In genomic region chr5:73311291-73312110, GRCh38 we compare ENCODE assay signal across 10 cellular contexts.
A peak's percentile ranks its signal among the peaks of the same experiment; 100 is the strongest.
DNase-seq lines count a peak whose midpoint lies in the region; ATAC-seq, FAIRE-seq and TF ChIP-seq lines count a peak whose summit lies in the region.
"Had no signal": no experiment of that assay in that cellular context is flagged by ENCODE, and none has a peak within 500 bp of the region (broad histone marks: within the 10 kb centered on the region; RNA-seq: fewer than 3 reads in every experiment).

No MANE protein-coding gene starts in this region.

- H3K79me1 ChIP-seq in H1 (ENCODE audit: low read depth, low read length) (no peaks in the 10 kb centered on the region), mesendoderm (ENCODE audit: low read length) (no peaks in the 10 kb centered on the region)

- peak overlapping the region; percentile 34; the same call in 1 of the 2 replicates for H3K18ac ChIP-seq in H1 (ENCODE audit: extremely low read depth, low read length)
- no peak overlapping the region for H3K18ac ChIP-seq in mesendoderm (ENCODE audit: low read length)

- no peak overlapping the region; the same call in 1 of the 2 replicates for H2BK5ac ChIP-seq in H1 (ENCODE audit: low read depth, low read length)
- H2BK5ac ChIP-seq in mesendoderm (ENCODE audit: low read length): no peak overlapping the region

- H4K8ac ChIP-seq in H1 (ENCODE audit: extremely low read depth, insufficient read depth, low read length): no peak overlapping the region
- no peak overlapping the region for H4K8ac ChIP-seq in mesendoderm (ENCODE audit: low read depth, low read length)

- H3K79me2 ChIP-seq in H1 (ENCODE audit: control insufficient read depth in 1 of 2, insufficient read depth in 2 of 2, low read length in 2 of 2) (no peaks in the 10 kb centered on the region), mesendoderm (ENCODE audit: control insufficient read depth, insufficient read depth, low read length) (no peaks in the 10 kb centered on the region)

- peak overlapping the region; percentile 19; the same call in 1 of the 2 replicates for H2BK15ac ChIP-seq in H1 (ENCODE audit: low read length)
- no peak overlapping the region for H2BK15ac ChIP-seq in mesendoderm (replicated peaks; ENCODE audit: low read depth)

- TF ChIP-seq CTCF in H1 (IDR thresholded peaks at IDR 0.05; ENCODE audit: control extremely low read depth in 1 of 3, insufficient read depth in 1 of 3, low read depth in 1 of 3, low read length in 3 of 3): no peak

- peak; percentile 61 for DNase-seq in AG08396 (ENCODE audit: low spot score)
- peak; percentile 90 for DNase-seq in LHCN-M2 (ENCODE audit: low read depth)
- DNase-seq in H1 (ENCODE audit: low read depth in 1 of 2, low spot score in 2 of 2): peak in 1 of 2 experiments; percentile 71
- DNase-seq in mesendoderm: peak; percentile 83
- DNase-seq in activated CD4-positive, alpha-beta T cell treated with anti-CD3 and anti-CD28 coated beads for 1 hour: no peak
- no peak for DNase-seq in T-helper 1 cell
- DNase-seq: DMS53, naive B cell had no signal

- H3K9ac ChIP-seq in H1 (replicated peaks in 1 of 4; ENCODE audit: extremely low read depth in 1 of 4, low read depth in 3 of 4, low read length in 3 of 4): no peak overlapping the region
- H3K9ac ChIP-seq in mesendoderm (ENCODE audit: low read length): peak overlapping the region; percentile 16

- H2BK12ac ChIP-seq in H1 (ENCODE audit: low read depth, low read length): peak overlapping the region; percentile 73; the same call in 1 of the 2 replicates

- H3K56ac ChIP-seq in H1 (replicated peaks; ENCODE audit: insufficient read length, low read depth, low read length) (no peak overlapping the region), mesendoderm (ENCODE audit: low read length) (peak overlapping the region; percentile 66)

- 9% methylated on average over 30 of the region's 31 CpGs; no CpG with 5 or more reads in 1 of the 2 experiments for WGBS in H1 (ENCODE audit: extremely low coverage in 1 of 2, insufficient coverage in 1 of 2, insufficient read length in 1 of 2, insufficient replicate concordance in 2 of 2, low coverage in 1 of 2, low lambda C conversion rate in 2 of 2, missing lambda C conversion rate in 1 of 2), 2 experiments
- WGBS in mesendoderm (ENCODE audit: extremely low coverage, insufficient coverage, low lambda C conversion rate): no CpG with 5 or more reads among the region's 31 CpGs

- H3K14ac ChIP-seq in H1 (ENCODE audit: insufficient read length): no peak overlapping the region

- FAIRE-seq in H1 (lab: Jason Lieb, UNC): no peak

- no peak overlapping the region for H3K27ac ChIP-seq in H1 (ENCODE audit: low read depth, low read length)
- no peak overlapping the region for H3K27ac ChIP-seq in mesendoderm (ENCODE audit: low read depth, low read length)

- H2BK20ac ChIP-seq in H1 (ENCODE audit: low read length): no peak overlapping the region

- H3K27me3 ChIP-seq in H1 (replicated peaks in 1 of 4; ENCODE audit: control insufficient read depth in 3 of 4, extremely low read depth in 1 of 4, insufficient read depth in 3 of 4, low read length in 3 of 4) (peaks cover 8 to 56% (median 47%) of the 10 kb centered on the region in 4 experiments), mesendoderm (ENCODE audit: insufficient read depth, low read length, poor library complexity) (peaks cover 2% of the 10 kb centered on the region)

- H3K4ac ChIP-seq in H1 (replicated peaks; ENCODE audit: insufficient read length, low read depth, low read length): no peak overlapping the region
- no peak overlapping the region for H3K4ac ChIP-seq in mesendoderm (ENCODE audit: low read depth, low read length)

- H3K4me3 ChIP-seq in H1 (ENCODE audit: extremely low read depth in 1 of 4, insufficient read depth in 2 of 4, low read depth in 3 of 4, low read length in 4 of 4): peak overlapping the region; percentile 26 to 58 (median 40); a peak in 7 of 8 replicates
- no peak overlapping the region for H3K4me3 ChIP-seq in mesendoderm (ENCODE audit: low read length)

- no peak overlapping the region for H3K23ac ChIP-seq in H1 (ENCODE audit: insufficient read length)
- no peak overlapping the region for H3K23ac ChIP-seq in mesendoderm (ENCODE audit: low read length)

- no peak for TF ChIP-seq POLR2A in H1 (IDR thresholded peaks at IDR 0.05; ENCODE audit: control extremely low read depth in 1 of 2, low read depth in 2 of 2, low read length in 2 of 2)

- no peaks in the 10 kb centered on the region for H3K9me3 ChIP-seq in H1 (ENCODE audit: insufficient read depth in 2 of 2, low read depth in 1 of 2, low read length in 1 of 2)

- H4K20me1 ChIP-seq in H1 (replicated peaks in 1 of 2; ENCODE audit: control insufficient read depth in 1 of 2, insufficient read depth in 2 of 2, low read length in 2 of 2): no peaks in the 10 kb centered on the region

- H3K4me2 ChIP-seq in H1 (ENCODE audit: insufficient read depth in 1 of 2, low read depth in 2 of 2, low read length in 2 of 2) (peak overlapping the region; percentile 88 to 93), mesendoderm (ENCODE audit: low read length) (peak overlapping the region; percentile 41)

- H2AK5ac ChIP-seq in H1 (ENCODE audit: low read depth, low read length) (no peak overlapping the region), mesendoderm (ENCODE audit: low read length) (no peak overlapping the region)

- CTCF ChIA-PET in H1 (lab: Charles Lee; ENCODE audit: partially characterized antibody): interaction anchor here (0.8 to 4.6 kb wide), 17 partner anchors 8 to 225 kb away, joined by 3 to 28 read pairs (median 4); no protein-coding TSS in a partner anchor

- peaks cover 4% of the 10 kb centered on the region for H3K23me2 ChIP-seq in H1 (ENCODE audit: low read depth, low read length)

- H4K91ac ChIP-seq in H1 (replicated peaks; ENCODE audit: insufficient read length, low read length): peak overlapping the region; percentile 59

- peak overlapping the region; percentile 71 for H2AFZ ChIP-seq in H1 (ENCODE audit: low read length)

- H3K4me1 ChIP-seq in H1 (replicated peaks in 1 of 4; ENCODE audit: control insufficient read depth in 3 of 4, insufficient read depth in 4 of 4, low read length in 3 of 4) (peaks cover 0 to 13% (median 3%) of the 10 kb centered on the region in 4 experiments; a peak in 4 of 7 replicates), mesendoderm (ENCODE audit: control insufficient read depth, low read depth, low read length) (no peaks in the 10 kb centered on the region)

- TF ChIP-seq RAD21 in H1 (IDR thresholded peaks at IDR 0.05 in 1 of 2, conservative IDR thresholded peaks at IDR 0.05 in 1 of 2; ENCODE audit: low read depth in 2 of 2, low read length in 2 of 2): peak in 1 of 2 experiments; percentile 10; a peak in 1 of 4 replicates

- no peak for TF ChIP-seq EP300 in H1 (IDR thresholded peaks at IDR 0.05; ENCODE audit: borderline replicate concordance in 1 of 2, low read depth in 2 of 2, low read length in 2 of 2)

- POLR2A ChIA-PET in H1 (lab: Charles Lee; ENCODE audit: partially characterized antibody): no interaction called here

- ATAC-seq in HG03460 (IDR thresholded peaks at IDR 0.05; ENCODE audit: unreplicated experiment) (no peak), HG03159 (IDR thresholded peaks at IDR 0.05; ENCODE audit: unreplicated experiment) (no peak)

- H2BK120ac ChIP-seq in H1 (replicated peaks; ENCODE audit: low read depth, low read length): no peak overlapping the region
- no peak overlapping the region for H2BK120ac ChIP-seq in mesendoderm (ENCODE audit: low read depth, low read length)

- H3K36me3 ChIP-seq in H1 (ENCODE audit: control insufficient read depth in 2 of 4, insufficient read depth in 4 of 4, low read length in 3 of 4) (no peaks in the 10 kb centered on the region), mesendoderm (ENCODE audit: control insufficient read depth, insufficient read depth, low read length) (no peaks in the 10 kb centered on the region)

- H4K5ac ChIP-seq in H1 (ENCODE audit: insufficient read length, low read depth, low read length) (no peak overlapping the region), mesendoderm (ENCODE audit: low read length) (no peak overlapping the region)

TF ChIP-seq in H1, 55 proteins besides CTCF, POLR2A, EP300 and RAD21 (continues in another document):
- TF ChIP-seq TBP (IDR thresholded peaks at IDR 0.05; ENCODE audit: low read depth, low read length): no peak
- 0 out of 2 replicates have a peak, but pooled peaks have one; percentile 17 for TF ChIP-seq E2F6 (IDR thresholded peaks at IDR 0.05)
- no peak for TF ChIP-seq TCF12 (IDR thresholded peaks at IDR 0.05; ENCODE audit: low read depth, low read length)
- no peak for TF ChIP-seq HDAC2 (IDR thresholded peaks at IDR 0.05; ENCODE audit: borderline replicate concordance in 1 of 2, low read depth in 2 of 2, low read length in 2 of 2)
- no peak for TF ChIP-seq SRF (IDR thresholded peaks at IDR 0.05; ENCODE audit: low read depth, low read length)
- TF ChIP-seq MAX (IDR thresholded peaks at IDR 0.05): 0 out of 2 replicates have a peak, but pooled peaks have one; percentile 18
- peak; percentile 74; the same call in 1 of the 2 replicates for TF ChIP-seq YY1 (IDR thresholded peaks at IDR 0.05; ENCODE audit: low read depth, low read length)
- TF ChIP-seq CTBP2 (IDR thresholded peaks at IDR 0.05; ENCODE audit: borderline replicate concordance, insufficient read depth, insufficient read length, low read length): no peak
- 0 out of 2 replicates have a peak, but pooled peaks have one; percentile 8 for TF ChIP-seq CREB1 (IDR thresholded peaks at IDR 0.05)
- TF ChIP-seq GTF2F1 (IDR thresholded peaks at IDR 0.05; ENCODE audit: borderline replicate concordance, low read depth, low read length): no peak
- no peak for TF ChIP-seq RFX5 (IDR thresholded peaks at IDR 0.05; ENCODE audit: borderline replicate concordance, low read depth, low read length)
- no peak for TF ChIP-seq CHD1 (IDR thresholded peaks at IDR 0.05; ENCODE audit: low read depth, low read length)
- TF ChIP-seq POLR2AphosphoS5 (IDR thresholded peaks at IDR 0.05; ENCODE audit: low read depth, low read length): no peak

Comparison
In these comparisons a context has a peak if more than half of its experiments do, and no peak if none do; other contexts are left out.
1. DNase-seq: peak in AG08396 (single experiment), LHCN-M2 (single experiment) and mesendoderm (single experiment); none in activated CD4-positive, alpha-beta T cell treated with anti-CD3 and anti-CD28 coated beads for 1 hour (single experiment) and T-helper 1 cell (0 of 5).